In the genomic region with DNA sequence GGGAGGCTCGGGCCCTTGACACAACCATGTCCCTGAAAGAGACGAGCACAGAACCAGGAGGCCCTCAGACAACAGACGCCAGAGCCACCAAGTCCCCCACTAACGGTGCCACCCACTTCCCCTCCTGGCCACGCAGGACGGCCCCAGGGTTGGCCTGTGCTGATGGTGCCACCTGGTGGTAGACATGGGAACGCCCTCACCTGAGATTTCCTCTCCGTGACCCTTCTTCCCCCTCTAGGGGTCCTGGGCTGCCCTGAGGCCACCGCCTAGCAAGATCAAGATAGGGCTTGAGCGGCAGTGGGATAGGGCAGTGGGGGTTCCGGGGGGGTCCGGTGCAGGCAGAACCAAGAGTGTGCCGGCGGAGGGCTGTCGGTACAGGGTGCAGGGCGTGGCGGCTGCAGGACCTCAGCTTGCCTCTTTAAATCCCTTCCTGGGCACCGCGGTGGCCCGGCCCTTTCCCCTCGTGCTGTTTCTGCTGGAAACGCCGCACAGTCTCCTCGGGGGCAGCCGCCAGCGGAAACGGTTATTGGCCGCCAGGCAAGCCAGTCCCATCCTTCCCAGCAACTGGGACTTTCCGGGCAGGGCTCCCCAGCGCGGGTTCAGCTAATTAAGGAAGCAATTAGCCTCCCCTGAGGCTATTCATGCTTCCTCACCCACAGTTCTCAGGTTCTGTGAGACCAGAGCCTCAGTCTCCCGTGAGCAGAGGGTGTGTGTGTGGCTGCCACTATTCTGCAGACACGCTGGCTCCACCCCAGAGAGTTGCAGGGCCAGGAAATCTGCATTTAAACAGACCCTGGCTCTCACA, we compare ENCODE assay signal across 8 cellular contexts. TPM values are rescaled to one million over a fixed set of nuclear protein-coding genes. Genes with fewer than 3 reads are reported as not detected.
A peak's percentile ranks its signal among the peaks of the same experiment; 100 is the strongest.
DNase-seq lines count a peak whose midpoint lies in the region; ATAC-seq and TF ChIP-seq lines count a peak whose summit lies in the region.

No MANE protein-coding gene starts in this region.

- H3K27ac ChIP-seq in coronary artery (peak overlapping the region in 1 of 2 donors; percentile 29), right lobe of liver (peak overlapping the region in 1 of 3 donors; percentile 38)

- H3K4me3 ChIP-seq in coronary artery = peak overlapping the region; percentile 73
- peak overlapping the region; percentile 32 to 50 (median 38) for H3K4me3 ChIP-seq in right lobe of liver

- CTCF ChIA-PET in GM10248 (lab: Yijun Ruan, JAX) = interaction anchor here (0.7 to 5.9 kb wide), 19 partner anchors 9 to 740 kb away, joined by 3 to 80 read pairs (median 5); no protein-coding TSS in a partner anchor

- POLR2A ChIA-PET in GM10248 (lab: Yijun Ruan, JAX) = interaction anchor here (0.5 kb wide), 2 partner anchors 422 to 506 kb away, joined by 3 to 8 read pairs; no protein-coding TSS in a partner anchor

- peaks cover 0 to 9% (median 1%) of the 10 kb centered on the region in 4 donors for H3K4me1 ChIP-seq in right lobe of liver

- H3K9me3 ChIP-seq in right lobe of liver = no peaks in the 10 kb centered on the region

- H3K27me3 ChIP-seq in right lobe of liver = no peaks in the 10 kb centered on the region

- intact Hi-C loops in right lobe of liver (cut with DNase I) = loop anchor here (5.0 to 10.0 kb wide), 2 partner anchors 270 to 473 kb away; partner anchors contain the start of gene SEPTIN3 (in 1 of the 2)

- peak; percentile 95 for TF ChIP-seq CTCF in GM10248 (IDR thresholded peaks at IDR 0.05; ENCODE audit: control extremely low read depth, extremely low read depth, low read depth, missing control alignments)
- peak; percentile 96 for TF ChIP-seq CTCF in coronary artery (IDR thresholded peaks at IDR 0.05)
- TF ChIP-seq CTCF in right lobe of liver (IDR thresholded peaks at IDR 0.05) = peak; percentile 92 to 97 (median 96)

- no peak for TF ChIP-seq POLR2A in right lobe of liver (IDR thresholded peaks at IDR 0.05)

- ATAC-seq in HG02759 (IDR thresholded peaks at IDR 0.05; ENCODE audit: unreplicated experiment) (peak; percentile 58), right lobe of liver (peak; percentile 84 to 91 (median 88)), HG02623 (IDR thresholded peaks at IDR 0.05; ENCODE audit: unreplicated experiment) (no peak)

- WGBS in right lobe of liver (ENCODE audit: insufficient coverage, low coverage, low lambda C conversion rate, missing lambda C conversion rate) = 6% methylated on average over 9 of the region's 33 CpGs

- no peaks in the 10 kb centered on the region for H3K36me3 ChIP-seq in right lobe of liver

- DNase-seq in GM10248 (ENCODE audit: extremely low spot score) (peak; percentile 86), NCI-H2171 treated with DMSO at 0.1 percent for 48 hours (lab: John Stamatoyannopoulos, UW) (peak; percentile 75), coronary artery (ENCODE audit: low spot score) (peak; percentile 84), right lobe of liver (peak; percentile 79 to 84 (median 79))
- peak; percentile 87 for DNase-seq in activated CD4-positive, alpha-beta T cell treated with anti-CD3 and anti-CD28 coated beads for 48 hours
- peak; percentile 76 to 79 for DNase-seq in stimulated activated CD4-positive, alpha-beta T cell treated with anti-CD3 and anti-CD28 coated beads, Interleukin-4, amount 100 ng/mL, for 4 hours

RNA-seq across cellular contexts. Expression of gene NFAM1, which starts 5.5 kb away (rescaled TPM):
- total RNA-seq in right lobe of liver = 1 to 10 TPM; 2.1 to 6.6 (median 2.4) TPM
